In genomic region chr2:82748653-82749052, GRCh38 we compare ENCODE assay signal across 25 cellular contexts.
"Had no signal": no experiment of that assay in that cellular context is flagged by ENCODE, and none has a peak within 500 bp of the region (broad histone marks: within the 10 kb centered on the region; RNA-seq: fewer than 3 reads in every experiment).

No MANE protein-coding gene starts in this region.

- H3K4me3 ChIP-seq: SJCRH30 had no signal

- ATAC-seq: activated T-helper 17 cell treated with anti-CD3 and anti-CD28 coated beads, Interleukin-2, amount 50 U/mL, for 72 hours; Panc1 had no signal

- H3K4me3 Mint-ChIP-seq: activated CD4-positive, alpha-beta memory T cell treated with anti-CD3 and anti-CD28 coated beads, Interleukin-2, amount 10 ng/mL, durations not matched to agents 7 days and 5 days; activated naive CD4-positive, alpha-beta T cell treated with anti-CD3 and anti-CD28 coated beads for 36 hours; activated naive CD8-positive, alpha-beta T cell; activated T-helper 17 cell treated with anti-CD3 and anti-CD28 coated beads, Interleukin-2, amount 50 U/mL, for 72 hours had no signal

- DNase-seq: activated CD4-positive, alpha-beta memory T cell treated with anti-CD3 and anti-CD28 coated beads, Interleukin-2, amount 10 ng/mL, durations not matched to agents 7 days and 5 days; activated CD4-positive, alpha-beta T cell treated with anti-CD3 and anti-CD28 coated beads, Interleukin-2, amount 50 U/mL, for 1 hour; activated CD4-positive, CD25-positive, alpha-beta regulatory T cell; activated gamma-delta T cell; activated naive CD4-positive, alpha-beta T cell treated with anti-CD3 and anti-CD28 coated beads for 36 hours; activated T-cell treated with anti-CD3 and anti-CD28 coated beads for 4 hours; activated T-cell treated with anti-CD3 and anti-CD28 coated beads, Interleukin-2, amount 50 U/mL, for 48 hours; amygdala; brain microvascular endothelial cell; NCI-H1048; NCI-H146; NCI-H187 treated with DMSO at 0.1 percent for 48 hours; NCI-H2107; NCI-H2171 treated with DMSO at 0.1 percent for 48 hours; NCI-H345; NCI-H510A; NCI-H526 treated with DMSO at 0.1 percent for 48 hours; NCI-H82; Right ventricle myocardium superior; SJCRH30; SK-N-SH; T-helper 1 cell had no signal

- H3K27me3 Mint-ChIP-seq: activated CD4-positive, alpha-beta memory T cell treated with anti-CD3 and anti-CD28 coated beads, Interleukin-2, amount 10 ng/mL, durations not matched to agents 7 days and 5 days; activated naive CD8-positive, alpha-beta T cell; activated T-helper 17 cell treated with anti-CD3 and anti-CD28 coated beads, Interleukin-2, amount 50 U/mL, for 72 hours had no signal

- H3K4me1 Mint-ChIP-seq: activated CD4-positive, alpha-beta memory T cell treated with anti-CD3 and anti-CD28 coated beads, Interleukin-2, amount 10 ng/mL, durations not matched to agents 7 days and 5 days; activated T-helper 17 cell treated with anti-CD3 and anti-CD28 coated beads, Interleukin-2, amount 50 U/mL, for 72 hours had no signal

- H3K27ac Mint-ChIP-seq: activated CD4-positive, alpha-beta memory T cell treated with anti-CD3 and anti-CD28 coated beads, Interleukin-2, amount 10 ng/mL, durations not matched to agents 7 days and 5 days; activated naive CD4-positive, alpha-beta T cell treated with anti-CD3 and anti-CD28 coated beads for 36 hours; activated naive CD8-positive, alpha-beta T cell; activated T-helper 17 cell treated with anti-CD3 and anti-CD28 coated beads, Interleukin-2, amount 50 U/mL, for 72 hours had no signal
